ENCODE assay signal across 16 cellular contexts in genomic region chr5:93599427-93600146, GRCh38. TPM values are rescaled to one million over a fixed set of nuclear protein-coding genes. Genes with fewer than 3 reads are reported as not detected.
DNase-seq lines count a peak whose midpoint lies in the region; ATAC-seq and TF ChIP-seq lines count a peak whose summit lies in the region.
"Had no signal": no experiment of that assay in that cellular context is flagged by ENCODE, and none has a peak within 500 bp of the region (broad histone marks: within the 10 kb centered on the region; RNA-seq: fewer than 3 reads in every experiment).

No MANE protein-coding gene starts in this region.

- H3K9me2 ChIP-seq in SK-N-SH (no peaks in the 10 kb centered on the region), neural cell (ENCODE audit: insufficient read depth, low read length) (no peaks in the 10 kb centered on the region)

- H3K79me2 ChIP-seq in SK-N-SH (ENCODE audit: insufficient read depth) (no peaks in the 10 kb centered on the region), neural cell (replicated peaks; ENCODE audit: insufficient read depth, low read length) (no peaks in the 10 kb centered on the region)

- H3F3A ChIP-seq in SK-N-SH (replicated peaks; ENCODE audit: insufficient read depth) (peaks cover 9% of the 10 kb centered on the region), neural cell (ENCODE audit: insufficient read depth, low read length, poor library complexity, severe bottlenecking) (no peaks in the 10 kb centered on the region)

- ATAC-seq in GM21390 (IDR thresholded peaks at IDR 0.05; ENCODE audit: unreplicated experiment) (no peak), HG03571 (IDR thresholded peaks at IDR 0.05; ENCODE audit: unreplicated experiment) (no peak)
- ATAC-seq: body of pancreas had no signal

- 75% methylated on average over 15 of the region's 16 CpGs for WGBS in SK-N-SH (ENCODE audit: low lambda C conversion rate)

- TF ChIP-seq EP300 in SK-N-SH (IDR thresholded peaks at IDR 0.05; ENCODE audit: borderline replicate concordance in 1 of 2, low read depth in 1 of 2, low read length in 1 of 2) (no peak), neural cell (conservative IDR thresholded peaks at IDR 0.05; ENCODE audit: poor library complexity, severe bottlenecking) (no peak)

- TF ChIP-seq CTCF in SK-N-SH (IDR thresholded peaks at IDR 0.05): no peak
- no peak for TF ChIP-seq CTCF in fibroblast of mammary gland (conservative IDR thresholded peaks at IDR 0.05; ENCODE audit: control insufficient read depth, insufficient read depth, low read depth, low read length)
- no peak for TF ChIP-seq CTCF in neural cell (IDR thresholded peaks at IDR 0.05; ENCODE audit: poor library complexity, severe bottlenecking)
- TF ChIP-seq CTCF in colonic mucosa (IDR thresholded peaks at IDR 0.05): no peak

- H3K4me1 ChIP-seq in SK-N-SH (ENCODE audit: control insufficient read depth in 1 of 2, insufficient read depth in 2 of 2, low read depth in 1 of 2, low read length in 1 of 2) (peaks cover 6 to 20% of the 10 kb centered on the region in 2 experiments; a peak in 2 of 4 replicates), colonic mucosa (no peaks in the 10 kb centered on the region)

- peak overlapping the region; percentile 61 to 94 for H3K27ac ChIP-seq in SK-N-SH (ENCODE audit: low read depth in 2 of 2, low read length in 1 of 2)
- no peak overlapping the region for H3K27ac ChIP-seq in neural cell (ENCODE audit: low read length)
- H3K27ac ChIP-seq in colonic mucosa: no peak overlapping the region
- H3K27ac ChIP-seq: body of pancreas had no signal

- H2AFZ ChIP-seq in SK-N-SH (ENCODE audit: low read depth): 0 out of 2 replicates have a peak overlapping the region, but pooled peaks have one; percentile 54
- no peak overlapping the region for H2AFZ ChIP-seq in neural cell (ENCODE audit: low read depth, low read length)

- POLR2A ChIA-PET in SK-N-SH (lab: Yijun Ruan, JAX): no interaction called here

- H4K20me1 ChIP-seq in SK-N-SH (ENCODE audit: insufficient read depth) (no peaks in the 10 kb centered on the region), neural cell (ENCODE audit: insufficient read depth) (no peaks in the 10 kb centered on the region)

- DNase-seq in DMS114 treated with DMSO at 0.1 percent for 48 hours (lab: John Stamatoyannopoulos, UW; ENCODE audit: unreplicated experiment): peak; percentile 73
- DNase-seq in SK-N-SH: peak; percentile 44
- peak; percentile 40 for DNase-seq in fibroblast of mammary gland (ENCODE audit: low read depth)
- DNase-seq in colonic mucosa: no peak
- no peak for DNase-seq in DMS 273 treated with DMSO at 0.1 percent for 48 hours (lab: John Stamatoyannopoulos, UW)
- DNase-seq: activated CD4-positive, alpha-beta memory T cell treated with anti-CD3 and anti-CD28 coated beads for 36 hours; body of pancreas; DMS153; NCI-H1092 treated with DMSO at 0.1 percent for 48 hours; NCI-H524 treated with DMSO at 0.1 percent for 48 hours; upper lobe of left lung had no signal

- H3K4me3 ChIP-seq in SK-N-SH (ENCODE audit: low read depth in 2 of 2, low read length in 1 of 2): no peak overlapping the region; a peak in 1 of 4 replicates
- H3K4me3 ChIP-seq in fibroblast of mammary gland (ENCODE audit: control insufficient read depth, low read depth, low read length): no peak overlapping the region
- no peak overlapping the region for H3K4me3 ChIP-seq in neural cell (ENCODE audit: low read length)
- H3K4me3 ChIP-seq in colonic mucosa: no peak overlapping the region
- H3K4me3 ChIP-seq: body of pancreas had no signal

- CTCF ChIA-PET in SK-N-SH (lab: Yijun Ruan, JAX): interaction anchor here (0.8 to 5.1 kb wide), 4 partner anchors 8 to 1093 kb away, joined by 3 to 32 read pairs (median 18); no protein-coding TSS in a partner anchor

- H3K36me3 ChIP-seq in SK-N-SH (replicated peaks in 1 of 2; ENCODE audit: control insufficient read depth in 1 of 2, insufficient read depth in 2 of 2, low read length in 1 of 2) (peaks cover under 1 to 11% of the 10 kb centered on the region in 2 experiments), neural cell (ENCODE audit: insufficient read depth, low read length) (no peaks in the 10 kb centered on the region), colonic mucosa (no peaks in the 10 kb centered on the region)
- H3K36me3 ChIP-seq: upper lobe of left lung had no signal

- H3K27me3 ChIP-seq in SK-N-SH (ENCODE audit: insufficient read depth): no peaks in the 10 kb centered on the region
- peaks cover 100% of the 10 kb centered on the region for H3K27me3 ChIP-seq in neural cell (ENCODE audit: insufficient read depth, low read depth, low read length)
- peaks cover 96% of the 10 kb centered on the region for H3K27me3 ChIP-seq in colonic mucosa

- intact Hi-C loops in colonic mucosa (cut with DNase I): loop anchor here (10.0 kb wide), 1 partner anchor 205 kb away; no protein-coding TSS in a partner anchor

- H3K9ac ChIP-seq in SK-N-SH: peak overlapping the region; percentile 31; the same call in 1 of the 2 replicates
- H3K9ac ChIP-seq in neural cell (ENCODE audit: low read length): no peak overlapping the region
- H3K9ac ChIP-seq in colonic mucosa (ENCODE audit: low read depth in 2 of 2, low read length in 2 of 2): no peak overlapping the region

- H3K9me3 ChIP-seq in SK-N-SH (no peaks in the 10 kb centered on the region), neural cell (ENCODE audit: low read length) (peaks cover 13% of the 10 kb centered on the region), colonic mucosa (no peaks in the 10 kb centered on the region)
- H3K9me3 ChIP-seq: body of pancreas, upper lobe of left lung had no signal

- TF ChIP-seq RAD21 in SK-N-SH (IDR thresholded peaks at IDR 0.05; ENCODE audit: low read length) (no peak), neural cell (conservative IDR thresholded peaks at IDR 0.05) (no peak)

- H3K4me2 ChIP-seq in SK-N-SH (peak overlapping the region; percentile 55), neural cell (ENCODE audit: low read length) (no peak overlapping the region)

TF ChIP-seq in SK-N-SH, 30 proteins besides CTCF, POLR2A, EP300 and RAD21:
- TF ChIP-seq MXI1 (IDR thresholded peaks at IDR 0.05; ENCODE audit: low read depth, low read length) (no peak), MAX (IDR thresholded peaks at IDR 0.05; ENCODE audit: low read depth) (0 out of 2 replicates have a peak, but pooled peaks have one; percentile 36)

TF ChIP-seq in neural cell, 6 proteins besides CTCF, POLR2A, EP300 and RAD21:
- TF ChIP-seq POLR2AphosphoS5 (IDR thresholded peaks at IDR 0.05) (peak; percentile 10), MXI1 (conservative IDR thresholded peaks at IDR 0.05; ENCODE audit: poor library complexity, severe bottlenecking) (no peak), REST (IDR thresholded peaks at IDR 0.05; ENCODE audit: borderline replicate concordance) (no peak)
TF ChIP-seq in neural cell: peak in this region for 1.

RNA-seq across cellular contexts. Expression of gene NR2F1, which starts 16.6 kb away (rescaled TPM):
- polyA plus RNA-seq in SK-N-SH (2012; rRNA removed) (40.0 and 47.1 TPM in 2 replicates), neural cell (2.1 and 2.3 TPM in 2 replicates)
- 24.5 and 41.7 TPM in 2 replicates for polyA plus RNA-seq in SK-N-SH (2012; cell fraction: cytosol; rRNA removed)
- 82.7 and 105 TPM in 2 replicates for polyA plus RNA-seq in SK-N-SH (2012; cell fraction: nucleus; rRNA removed)
- 1.7 and 1.9 TPM in 2 replicates for polyA minus RNA-seq in neural cell
- 1 to 10 TPM; 2.7 to 2.9 TPM for total RNA-seq in colonic mucosa
- total RNA-seq: activated CD4-positive, alpha-beta memory T cell treated with anti-CD3 and anti-CD28 coated beads for 36 hours; activated T-helper 2 cell treated with anti-CD3 and anti-CD28 coated beads, Interferon-gamma antibody, Interleukin-2, Interleukin-4, amounts not matched to agents 10 μg/mL and 5 μg/mL and 100 μg/mL, durations not matched to agents 14 hours and 24 hours and 36 hours; T-helper 2 cell treated with Interferon-gamma antibody and Interleukin-4, amounts not matched to agents 100 ng/mL and 5 ng/mL, for 36 hours had no signal

RNA-seq across cellular contexts. Expression of gene NR2F1-AS1, which starts 18.6 kb away (rescaled TPM):
- 7.4 and 8.3 TPM in 2 replicates for polyA plus RNA-seq in SK-N-SH (2012; rRNA removed)
- polyA plus RNA-seq in SK-N-SH (2012; cell fraction: cytosol; rRNA removed): 9.3 and 13.1 TPM in 2 replicates
- polyA plus RNA-seq in SK-N-SH (2012; cell fraction: nucleus; rRNA removed): 12.3 TPM in 2 replicates
- polyA plus RNA-seq in neural cell: 0.24 and 0.42 TPM in 2 replicates
- polyA minus RNA-seq in neural cell: 0.97 and 2.0 TPM in 2 replicates
- 1 to 10 TPM in 1 of 2 donors, under 1 TPM in 1; 0.69 to 2.4 TPM for total RNA-seq in colonic mucosa
- total RNA-seq: activated CD4-positive, alpha-beta memory T cell treated with anti-CD3 and anti-CD28 coated beads for 36 hours; activated T-helper 2 cell treated with anti-CD3 and anti-CD28 coated beads, Interferon-gamma antibody, Interleukin-2, Interleukin-4, amounts not matched to agents 10 μg/mL and 5 μg/mL and 100 μg/mL, durations not matched to agents 14 hours and 24 hours and 36 hours; T-helper 2 cell treated with Interferon-gamma antibody and Interleukin-4, amounts not matched to agents 100 ng/mL and 5 ng/mL, for 36 hours had no signal

Comparison
In these comparisons a context has a peak if more than half of its experiments do, and no peak if none do; other contexts are left out.
1. DNase-seq: peak in DMS114 treated with DMSO at 0.1 percent for 48 hours (single experiment), SK-N-SH (single experiment) and fibroblast of mammary gland (single experiment); none in colonic mucosa (single experiment) and DMS 273 treated with DMSO at 0.1 percent for 48 hours (single experiment).
2. H3K27ac ChIP-seq: peak in SK-N-SH (2 of 2); none in neural cell (single experiment) and colonic mucosa (single experiment).